ENCODE assay signal across 27 cellular contexts in genomic region chr4:44663539-44664263, GRCh38. TPM values are rescaled to one million over a fixed set of nuclear protein-coding genes. Genes with fewer than 3 reads are reported as not detected.
"Had no signal": no experiment of that assay in that cellular context is flagged by ENCODE, and none has a peak within 500 bp of the region (broad histone marks: within the 10 kb centered on the region; RNA-seq: fewer than 3 reads in every experiment).

No MANE protein-coding gene starts in this region.

- H3K9me3 Mint-ChIP-seq: memory B cell; natural killer cell; stimulated activated naive CD8-positive, alpha-beta T cell treated with anti-CD3 and anti-CD28 coated beads, Interleukin-15, amount 100 ng/mL, for 72 hours had no signal

- H3K4me1 ChIP-seq: esophagus muscularis mucosa, prostate gland, right atrium auricular region, suprapubic skin, transverse colon had no signal

- H3K27ac Mint-ChIP-seq: memory B cell; natural killer cell; stimulated activated naive CD8-positive, alpha-beta T cell treated with anti-CD3 and anti-CD28 coated beads, Interleukin-15, amount 100 ng/mL, for 72 hours had no signal

- FAIRE-seq: colon, endothelial cell of umbilical vein had no signal

- H3K36me3 ChIP-seq: esophagus muscularis mucosa, prostate gland, right atrium auricular region, suprapubic skin, transverse colon had no signal

- ATAC-seq: natural killer cell; sciatic nerve; stimulated activated naive CD8-positive, alpha-beta T cell treated with anti-CD3 and anti-CD28 coated beads, Interleukin-15, amount 100 ng/mL, for 72 hours had no signal

- H3K4me3 Mint-ChIP-seq: memory B cell; natural killer cell; stimulated activated naive CD8-positive, alpha-beta T cell treated with anti-CD3 and anti-CD28 coated beads, Interleukin-15, amount 100 ng/mL, for 72 hours had no signal

- H3K27me3 ChIP-seq: esophagus muscularis mucosa, right atrium auricular region, suprapubic skin, transverse colon had no signal

- H3K4me2 ChIP-seq: smooth muscle cell had no signal

- DNase-seq: central memory CD4-positive, alpha-beta T cell; effector CD8-positive, alpha-beta T cell; foreskin melanocyte; islet precursor cell; natural killer cell; stimulated activated CD4-positive, alpha-beta T cell treated with anti-CD3 and anti-CD28 coated beads, Interleukin-12 subunit alpha, Interleukin-12 subunit beta, amount 100 ng/mL, for 4 hours; stimulated activated CD4-positive, alpha-beta T cell treated with anti-CD3 and anti-CD28 coated beads, Interleukin-1b, Interleukin-23, amount 100 ng/mL, for 48 hours; stimulated activated CD4-positive, alpha-beta T cell treated with anti-CD3 and anti-CD28 coated beads, Interleukin-4, amount 100 ng/mL, for 1 hour; stimulated activated CD8-positive, alpha-beta memory T cell treated with anti-CD3 and anti-CD28 coated beads, Interleukin-4, amount 100 ng/mL, for 48 hours; stimulated activated naive CD4-positive, alpha-beta T cell; stimulated activated naive CD8-positive, alpha-beta T cell treated with anti-CD3 and anti-CD28 coated beads, Interleukin-15, amount 100 ng/mL, for 72 hours; transverse colon had no signal

- H3K36me3 Mint-ChIP-seq: memory B cell, natural killer cell had no signal

- H3K4me3 ChIP-seq: esophagus muscularis mucosa, lung, prostate gland, right atrium auricular region, smooth muscle cell, suprapubic skin, transverse colon had no signal

- H3K4me1 Mint-ChIP-seq: memory B cell; natural killer cell; stimulated activated naive CD8-positive, alpha-beta T cell treated with anti-CD3 and anti-CD28 coated beads, Interleukin-15, amount 100 ng/mL, for 72 hours had no signal

- H3K9me3 ChIP-seq: esophagus muscularis mucosa, prostate gland, right atrium auricular region, suprapubic skin, transverse colon had no signal

- H3K27me3 Mint-ChIP-seq: stimulated activated naive CD8-positive, alpha-beta T cell treated with anti-CD3 and anti-CD28 coated beads, Interleukin-15, amount 100 ng/mL, for 72 hours had no signal

- H3K27ac ChIP-seq: esophagus muscularis mucosa, prostate gland, right atrium auricular region, suprapubic skin, transverse colon had no signal

RNA-seq across cellular contexts. Expression of gene YIPF7, which starts 12.3 kb away (rescaled TPM):
- total RNA-seq: endothelial cell of umbilical vein, epithelial cell of proximal tubule, esophagus muscularis mucosa, liver, lung, mononuclear cell, osteocyte, prostate gland, smooth muscle cell, suprapubic skin, transverse colon, ureter had no signal
- polyA plus RNA-seq: endothelial cell of umbilical vein, liver, lung, smooth muscle cell had no signal
